8 cellular contexts compared by ENCODE assay signal in the genomic region with DNA sequence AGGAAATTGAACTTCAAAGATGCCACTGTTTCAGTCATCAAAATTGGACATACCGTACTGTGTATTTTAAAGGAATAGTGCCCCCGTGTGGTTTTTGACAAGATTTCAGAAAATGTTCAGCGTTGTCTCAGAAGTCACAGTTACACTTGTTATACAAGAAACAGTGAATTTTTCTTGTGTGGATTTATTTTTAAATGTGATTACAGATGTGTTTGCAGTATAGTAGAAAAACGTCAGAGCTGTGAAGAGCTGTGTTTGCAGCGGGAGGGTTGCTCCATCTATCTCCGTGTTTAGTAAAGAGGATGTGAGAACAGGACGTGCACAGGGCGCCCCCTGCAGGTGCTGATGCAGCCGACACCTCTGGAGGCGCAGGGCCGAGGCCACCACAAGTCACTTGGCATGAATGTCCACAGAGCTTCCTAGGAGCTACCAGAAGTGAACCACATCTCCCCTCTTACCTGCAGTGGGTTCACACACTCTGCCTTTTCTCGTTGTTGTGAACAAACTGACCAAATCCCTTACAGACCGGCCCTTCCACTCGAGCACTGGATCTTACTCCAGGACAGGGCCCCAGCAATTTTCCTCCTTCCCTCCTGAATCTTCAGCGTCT.
DNase-seq lines count a peak whose midpoint lies in the region; ATAC-seq and TF ChIP-seq lines count a peak whose summit lies in the region.

No MANE protein-coding gene starts in this region.

- H3K4me1 Mint-ChIP-seq in activated naive CD8-positive, alpha-beta T cell treated with anti-CD3 and anti-CD28 coated beads, Interleukin-2, amount 10 ng/mL, durations not matched to agents 7 days and 5 days = peaks cover 9% of the 10 kb centered on the region

- H3K27ac Mint-ChIP-seq in activated naive CD8-positive, alpha-beta T cell treated with anti-CD3 and anti-CD28 coated beads, Interleukin-2, amount 10 ng/mL, durations not matched to agents 7 days and 5 days = peak overlapping the region; percentile 43

- H4K20me1 ChIP-seq in SU-DHL-6 (ENCODE audit: low read depth, low read length) = no peaks in the 10 kb centered on the region

- peak overlapping the region; percentile 83 for H3K4me3 Mint-ChIP-seq in activated naive CD8-positive, alpha-beta T cell treated with anti-CD3 and anti-CD28 coated beads, Interleukin-2, amount 10 ng/mL, durations not matched to agents 7 days and 5 days

- H3K27me3 ChIP-seq in SU-DHL-6 (ENCODE audit: low read length) = no peaks in the 10 kb centered on the region
- H3K27me3 ChIP-seq in heart left ventricle = no peaks in the 10 kb centered on the region
- H3K27me3 ChIP-seq in vagina = no peaks in the 10 kb centered on the region

- H3K9me3 Mint-ChIP-seq in activated naive CD8-positive, alpha-beta T cell treated with anti-CD3 and anti-CD28 coated beads, Interleukin-2, amount 10 ng/mL, durations not matched to agents 7 days and 5 days = no peaks in the 10 kb centered on the region

- DNase-seq in NCI-H1092 treated with DMSO at 0.1 percent for 48 hours (lab: John Stamatoyannopoulos, UW) (peak; percentile 92), heart left ventricle (peak; percentile 77 to 91 (median 81)), pulmonary artery endothelial cell (ENCODE audit: low read depth, low spot score) (peak; percentile 26), vagina (ENCODE audit: extremely low spot score in 2 of 2) (no peak)
- peak; percentile 86 for DNase-seq in activated naive CD8-positive, alpha-beta T cell treated with anti-CD3 and anti-CD28 coated beads, Interleukin-2, amount 10 ng/mL, durations not matched to agents 7 days and 5 days

- H3K4me1 ChIP-seq in heart left ventricle (peaks cover 0 to 4% (median 0%) of the 10 kb centered on the region in 12 donors), vagina (no peaks in the 10 kb centered on the region)

- intact Hi-C loops in heart left ventricle (cut with DNase I) = loop anchor here in 2 of 10 donors (10.0 kb wide), 2 partner anchors 201 to 411 kb away; a partner anchor contains a TSS
- intact Hi-C loops in vagina (cut with DNase I) = no loop called here

- peak; percentile 97 for TF ChIP-seq CTCF in GM12872 (IDR thresholded peaks at IDR 0.05; ENCODE audit: insufficient read depth, low read depth, low read length)
- TF ChIP-seq CTCF in SU-DHL-6 (IDR thresholded peaks at IDR 0.05; ENCODE audit: insufficient read depth, low read length, poor library complexity, severe bottlenecking) = peak; percentile 96
- TF ChIP-seq CTCF in heart left ventricle (IDR thresholded peaks at IDR 0.05) = peak; percentile 88 to 99 (median 95)
- TF ChIP-seq CTCF in vagina (IDR thresholded peaks at IDR 0.05) = peak; percentile 79 to 92 (median 87)

- H3K27ac ChIP-seq in SU-DHL-6 (ENCODE audit: low read depth, low read length) (no peak overlapping the region), heart left ventricle (no peak overlapping the region), vagina (no peak overlapping the region)

- H3K36me3 Mint-ChIP-seq in activated naive CD8-positive, alpha-beta T cell treated with anti-CD3 and anti-CD28 coated beads, Interleukin-2, amount 10 ng/mL, durations not matched to agents 7 days and 5 days = no peaks in the 10 kb centered on the region

- WGBS in heart left ventricle, 4 donors = 17 to 19% (median 18%) methylated on average over 15 of the region's 15 CpGs

- TF ChIP-seq POLR2A in heart left ventricle (IDR thresholded peaks at IDR 0.05) (no peak), vagina (IDR thresholded peaks at IDR 0.05) (no peak)

- no peaks in the 10 kb centered on the region for H3K36me3 ChIP-seq in SU-DHL-6 (ENCODE audit: low read length)
- H3K36me3 ChIP-seq in heart left ventricle = no peaks in the 10 kb centered on the region
- no peaks in the 10 kb centered on the region for H3K36me3 ChIP-seq in vagina

- H3K4me3 ChIP-seq in SU-DHL-6 (ENCODE audit: insufficient read depth, low read length, poor library complexity, severe bottlenecking) (peak overlapping the region; percentile 28), heart left ventricle (peak overlapping the region in 11 of 12 donors; percentile 9 to 57 (median 40)), vagina (no peak overlapping the region)

- H3K9me2 ChIP-seq in SU-DHL-6 (replicated peaks; ENCODE audit: insufficient read depth, low read length) = no peaks in the 10 kb centered on the region

- peak overlapping the region; percentile 87 for H2AFZ ChIP-seq in SU-DHL-6 (ENCODE audit: low read depth, low read length, severe bottlenecking)

- POLR2A ChIA-PET in activated naive CD8-positive, alpha-beta T cell treated with anti-CD3 and anti-CD28 coated beads, Interleukin-2, amount 10 ng/mL, durations not matched to agents 7 days and 5 days (lab: Charles Lee) = no interaction called here

- H3F3A ChIP-seq in SU-DHL-6 (ENCODE audit: insufficient read depth) = no peaks in the 10 kb centered on the region

- H3K27me3 Mint-ChIP-seq in activated naive CD8-positive, alpha-beta T cell treated with anti-CD3 and anti-CD28 coated beads, Interleukin-2, amount 10 ng/mL, durations not matched to agents 7 days and 5 days = peaks cover 25% of the 10 kb centered on the region

- peak overlapping the region; percentile 74 for H3K4me2 ChIP-seq in SU-DHL-6 (ENCODE audit: low read depth, low read length, poor library complexity, severe bottlenecking)

- H3K9ac ChIP-seq in SU-DHL-6 (ENCODE audit: low read length) = peak overlapping the region; percentile 23; the same call in 1 of the 2 replicates

- ATAC-seq in HG02678 (IDR thresholded peaks at IDR 0.05; ENCODE audit: unreplicated experiment) (peak; percentile 94), heart left ventricle (peak; percentile 87 to 98 (median 96))
- peak; percentile 98 for ATAC-seq in activated naive CD8-positive, alpha-beta T cell treated with anti-CD3 and anti-CD28 coated beads, Interleukin-2, amount 10 ng/mL, durations not matched to agents 7 days and 5 days (ENCODE audit: low read depth)

- no peaks in the 10 kb centered on the region for H3K9me3 ChIP-seq in SU-DHL-6 (ENCODE audit: insufficient read depth, low read length)
- no peaks in the 10 kb centered on the region for H3K9me3 ChIP-seq in heart left ventricle
- no peaks in the 10 kb centered on the region for H3K9me3 ChIP-seq in vagina

- H3K79me2 ChIP-seq in SU-DHL-6 (ENCODE audit: insufficient read depth, low read length) = no peaks in the 10 kb centered on the region

Comparison
In these comparisons a context has a peak if more than half of its experiments do, and no peak if none do; other contexts are left out.
1. DNase-seq: peak in NCI-H1092 treated with DMSO at 0.1 percent for 48 hours (single experiment), activated naive CD8-positive, alpha-beta T cell treated with anti-CD3 and anti-CD28 coated beads, Interleukin-2, amount 10 ng/mL, durations not matched to agents 7 days and 5 days (single experiment), heart left ventricle (5 of 5) and pulmonary artery endothelial cell (single experiment); none in vagina (0 of 2).
2. H3K4me3 ChIP-seq: peak in SU-DHL-6 (single experiment) and heart left ventricle (11 of 12); none in vagina (0 of 2).
3. Peak in every context shown above with its lines, with median percentiles within 50 percentile points of each other: CTCF ChIP-seq and ATAC-seq.